Comparison of ENCODE assay signal across 34 cellular contexts in genomic region chr16:506246-506546, GRCh38. TPM values are rescaled to one million over a fixed set of nuclear protein-coding genes. Genes with fewer than 3 reads are reported as not detected.
"Had no signal": no experiment of that assay in that cellular context is flagged by ENCODE, and none has a peak within 500 bp of the region (broad histone marks: within the 10 kb centered on the region; RNA-seq: fewer than 3 reads in every experiment).

No MANE protein-coding gene starts in this region.

- H3K9me3 Mint-ChIP-seq: activated CD4-positive, alpha-beta T cell treated with anti-CD3 and anti-CD28 coated beads, Interleukin-2, amount 10 ng/mL, durations not matched to agents 7 days and 5 days; activated CD8-positive, alpha-beta T cell treated with anti-CD3 and anti-CD28 coated beads for 36 hours; activated naive CD4-positive, alpha-beta T cell treated with anti-CD3 and anti-CD28 coated beads, Interleukin-2, amount 50 U/mL, for 24 hours; activated naive CD8-positive, alpha-beta T cell treated with anti-CD3 and anti-CD28 coated beads for 36 hours; activated naive CD8-positive, alpha-beta T cell treated with anti-CD3 and anti-CD28 coated beads, Interleukin-2, amount 50 U/mL, for 24 hours; activated T-cell treated with anti-CD3 and anti-CD28 coated beads, Interleukin-2, amount 50 U/mL, for 4 hours; activated T-helper 17 cell treated with anti-CD3 and anti-CD28 coated beads, Interleukin-2, amount 50 U/mL, for 72 hours; brain; central memory CD8-positive, alpha-beta T cell; endodermal cell had no signal

- H3K27ac ChIP-seq: adrenal gland, ascending aorta, breast epithelium, cardiac muscle cell, esophagus muscularis mucosa, foreskin keratinocyte, gastrocnemius medialis, heart right ventricle, hepatocyte had no signal

- H3K27me3 ChIP-seq: adrenal gland, ascending aorta, breast epithelium, cardiac muscle cell, esophagus muscularis mucosa, foreskin keratinocyte, gastrocnemius medialis, heart right ventricle, hepatocyte had no signal

- H3K4me3 ChIP-seq: adrenal gland, ascending aorta, breast epithelium, cardiac muscle cell, esophagus muscularis mucosa, gastrocnemius medialis, heart right ventricle, hepatocyte had no signal

- FAIRE-seq: colon had no signal

- H3K4me2 ChIP-seq: hepatocyte had no signal

- H3K4me1 ChIP-seq: ascending aorta, breast epithelium, esophagus muscularis mucosa, foreskin keratinocyte, gastrocnemius medialis had no signal

- H3K4me1 Mint-ChIP-seq: activated CD4-positive, alpha-beta T cell treated with anti-CD3 and anti-CD28 coated beads, Interleukin-2, amount 10 ng/mL, durations not matched to agents 7 days and 5 days; activated naive CD4-positive, alpha-beta T cell treated with anti-CD3 and anti-CD28 coated beads, Interleukin-2, amount 50 U/mL, for 24 hours; activated naive CD8-positive, alpha-beta T cell treated with anti-CD3 and anti-CD28 coated beads for 36 hours; activated naive CD8-positive, alpha-beta T cell treated with anti-CD3 and anti-CD28 coated beads, Interleukin-2, amount 50 U/mL, for 24 hours; activated T-helper 17 cell treated with anti-CD3 and anti-CD28 coated beads, Interleukin-2, amount 50 U/mL, for 72 hours; brain; central memory CD8-positive, alpha-beta T cell; endodermal cell had no signal

- H3K36me3 ChIP-seq: breast epithelium, cardiac muscle cell had no signal

- H3K27ac Mint-ChIP-seq: activated CD4-positive, alpha-beta T cell treated with anti-CD3 and anti-CD28 coated beads, Interleukin-2, amount 10 ng/mL, durations not matched to agents 7 days and 5 days; activated CD8-positive, alpha-beta T cell treated with anti-CD3 and anti-CD28 coated beads for 36 hours; activated naive CD4-positive, alpha-beta T cell treated with anti-CD3 and anti-CD28 coated beads, Interleukin-2, amount 50 U/mL, for 24 hours; activated naive CD8-positive, alpha-beta T cell treated with anti-CD3 and anti-CD28 coated beads for 36 hours; activated naive CD8-positive, alpha-beta T cell treated with anti-CD3 and anti-CD28 coated beads, Interleukin-2, amount 50 U/mL, for 24 hours; activated T-helper 17 cell treated with anti-CD3 and anti-CD28 coated beads, Interleukin-2, amount 50 U/mL, for 72 hours had no signal

- ATAC-seq: activated CD8-positive, alpha-beta T cell treated with anti-CD3 and anti-CD28 coated beads for 36 hours; activated naive CD8-positive, alpha-beta T cell treated with anti-CD3 and anti-CD28 coated beads, Interleukin-2, amount 50 U/mL, for 24 hours; activated T-cell treated with anti-CD3 and anti-CD28 coated beads, Interleukin-2, amount 50 U/mL, for 4 hours; activated T-helper 17 cell treated with anti-CD3 and anti-CD28 coated beads, Interleukin-2, amount 50 U/mL, for 72 hours; foreskin keratinocyte; gastrocnemius medialis; heart right ventricle had no signal

- H3K36me3 Mint-ChIP-seq: activated naive CD4-positive, alpha-beta T cell treated with anti-CD3 and anti-CD28 coated beads, Interleukin-2, amount 50 U/mL, for 24 hours; activated naive CD8-positive, alpha-beta T cell treated with anti-CD3 and anti-CD28 coated beads for 36 hours had no signal

- DNase-seq: activated CD4-positive, alpha-beta T cell treated with anti-CD3 and anti-CD28 coated beads for 1 hour; activated CD4-positive, alpha-beta T cell treated with anti-CD3 and anti-CD28 coated beads for 4 hours; activated CD4-positive, alpha-beta T cell treated with anti-CD3 and anti-CD28 coated beads, Interleukin-2, amount 10 ng/mL, durations not matched to agents 7 days and 5 days; activated CD4-positive, alpha-beta T cell treated with anti-CD3 and anti-CD28 coated beads, Interleukin-2, amount 50 U/mL, for 4 hours; activated CD8-positive, alpha-beta memory T cell treated with anti-CD3 and anti-CD28 coated beads for 24 hours; activated CD8-positive, alpha-beta T cell treated with anti-CD3 and anti-CD28 coated beads for 36 hours; activated effector memory CD4-positive, alpha-beta T cell treated with Interleukin-2 at 50 U/mL for 16 hours; activated gamma-delta T cell treated with Interleukin-2 at 50 U/mL for 16 hours; activated naive CD4-positive, alpha-beta T cell treated with Interleukin-2 at 50 U/mL for 16 hours; activated naive CD8-positive, alpha-beta T cell treated with anti-CD3 and anti-CD28 coated beads for 36 hours; activated naive CD8-positive, alpha-beta T cell treated with anti-CD3 and anti-CD28 coated beads, Interleukin-2, amount 50 U/mL, for 24 hours; activated T-cell treated with anti-CD3 and anti-CD28 coated beads, Interleukin-2, amount 50 U/mL, for 4 hours; cortex of kidney; dermis blood vessel endothelial cell; effector CD8-positive, alpha-beta T cell; erythroblast; foreskin keratinocyte; gastrocnemius medialis; heart right ventricle; T-helper 2 cell had no signal

- H3K4me3 Mint-ChIP-seq: activated CD4-positive, alpha-beta T cell treated with anti-CD3 and anti-CD28 coated beads, Interleukin-2, amount 10 ng/mL, durations not matched to agents 7 days and 5 days; activated CD8-positive, alpha-beta T cell treated with anti-CD3 and anti-CD28 coated beads for 36 hours; activated naive CD4-positive, alpha-beta T cell treated with anti-CD3 and anti-CD28 coated beads, Interleukin-2, amount 50 U/mL, for 24 hours; activated naive CD8-positive, alpha-beta T cell treated with anti-CD3 and anti-CD28 coated beads for 36 hours; activated naive CD8-positive, alpha-beta T cell treated with anti-CD3 and anti-CD28 coated beads, Interleukin-2, amount 50 U/mL, for 24 hours; activated T-cell treated with anti-CD3 and anti-CD28 coated beads, Interleukin-2, amount 50 U/mL, for 4 hours; activated T-helper 17 cell treated with anti-CD3 and anti-CD28 coated beads, Interleukin-2, amount 50 U/mL, for 72 hours; brain; central memory CD8-positive, alpha-beta T cell; endodermal cell had no signal

- H3K9me3 ChIP-seq: adrenal gland, ascending aorta, breast epithelium, esophagus muscularis mucosa, gastrocnemius medialis, heart right ventricle had no signal

- H3K27me3 Mint-ChIP-seq: activated CD4-positive, alpha-beta T cell treated with anti-CD3 and anti-CD28 coated beads, Interleukin-2, amount 10 ng/mL, durations not matched to agents 7 days and 5 days; activated CD8-positive, alpha-beta T cell treated with anti-CD3 and anti-CD28 coated beads for 36 hours; activated naive CD4-positive, alpha-beta T cell treated with anti-CD3 and anti-CD28 coated beads, Interleukin-2, amount 50 U/mL, for 24 hours; activated naive CD8-positive, alpha-beta T cell treated with anti-CD3 and anti-CD28 coated beads for 36 hours; activated naive CD8-positive, alpha-beta T cell treated with anti-CD3 and anti-CD28 coated beads, Interleukin-2, amount 50 U/mL, for 24 hours; activated T-helper 17 cell treated with anti-CD3 and anti-CD28 coated beads, Interleukin-2, amount 50 U/mL, for 72 hours; brain; central memory CD8-positive, alpha-beta T cell had no signal

- H2AFZ ChIP-seq: hepatocyte had no signal

RNA-seq across cellular contexts. Expression of gene PRR35, which starts 54.0 kb away (rescaled TPM):
- total RNA-seq: activated CD4-positive, alpha-beta T cell treated with anti-CD3 and anti-CD28 coated beads, Interleukin-2, amount 10 ng/mL, durations not matched to agents 7 days and 5 days; activated CD8-positive, alpha-beta T cell treated with anti-CD3 and anti-CD28 coated beads for 36 hours; activated naive CD8-positive, alpha-beta T cell treated with anti-CD3 and anti-CD28 coated beads for 36 hours; activated T-helper 17 cell treated with anti-CD3 and anti-CD28 coated beads, Interleukin-2, amount 50 U/mL, for 72 hours; adrenal gland; ascending aorta; breast epithelium; chondrocyte; dermis blood vessel endothelial cell; esophagus muscularis mucosa; foreskin keratinocyte; gastrocnemius medialis; heart right ventricle; hepatocyte; T-helper 1 cell treated with Interleukin-12 subunit alpha and Interleukin-12 subunit beta and Interleukin-4 antibody, amounts not matched to agents 30 ng/mL and 1 ng/mL, for 36 hours had no signal
- polyA plus RNA-seq: adrenal gland, cardiac muscle cell, foreskin keratinocyte, heart right ventricle, hepatocyte had no signal
